In genomic region chr11:92946707-92947106, GRCh38 we compare ENCODE assay signal across 9 cellular contexts. TPM values are rescaled to one million over a fixed set of nuclear protein-coding genes. Genes with fewer than 3 reads are reported as not detected.
"Had no signal": no experiment of that assay in that cellular context is flagged by ENCODE, and none has a peak within 500 bp of the region (broad histone marks: within the 10 kb centered on the region; RNA-seq: fewer than 3 reads in every experiment).

No MANE protein-coding gene starts in this region.

- H3K27ac ChIP-seq: HL-60 had no signal

- FAIRE-seq: H1, H54 had no signal

- H3K36me3 Mint-ChIP-seq: IgD-negative memory B cell had no signal

- H3K4me2 ChIP-seq: GM23338 had no signal

- H3K4me3 ChIP-seq: GM23338 had no signal

- DNase-seq: H9, HCEC 1CT, KG1 had no signal

- H3K4me3 Mint-ChIP-seq: GM23338, H9, IgD-negative memory B cell had no signal

- H3K27ac Mint-ChIP-seq: GM23338, H9, IgD-negative memory B cell had no signal

- H2AFZ ChIP-seq: GM23338 had no signal

- ATAC-seq: GM23338 had no signal

RNA-seq across cellular contexts. Expression of gene MTNR1B, which starts 22.7 kb away (rescaled TPM):
- total RNA-seq: GM23338, H1, H9, HT1080 had no signal
- polyA plus RNA-seq: GM23338, IgD-negative memory B cell had no signal
